Comparison of ENCODE assay signal across 18 cellular contexts in genomic region chr22:43634316-43634715, GRCh38.
DNase-seq lines count a peak whose midpoint lies in the region; ATAC-seq and TF ChIP-seq lines count a peak whose summit lies in the region.
"Had no signal": no experiment of that assay in that cellular context is flagged by ENCODE, and none has a peak within 500 bp of the region (broad histone marks: within the 10 kb centered on the region; RNA-seq: fewer than 3 reads in every experiment).

No MANE protein-coding gene starts in this region.

- H3K36me3 ChIP-seq in neural progenitor cell: no peaks in the 10 kb centered on the region
- H3K36me3 ChIP-seq: BE2C, BLaER1 had no signal

- H3K27ac Mint-ChIP-seq in endothelial cell (ENCODE audit: unreplicated experiment) (peak overlapping the region; percentile 15), neural progenitor cell (peak overlapping the region; percentile 90)
- H3K27ac Mint-ChIP-seq: CD14-positive monocyte; CD4-positive, alpha-beta memory T cell; CD4-positive, CD25-positive, alpha-beta regulatory T cell had no signal

- no peaks in the 10 kb centered on the region for H4K20me1 ChIP-seq in neural progenitor cell (ENCODE audit: low read depth)
- H4K20me1 ChIP-seq: BLaER1 had no signal

- H3K27ac ChIP-seq in neural progenitor cell: no peak overlapping the region
- H3K27ac ChIP-seq: BLaER1 had no signal

- H3K27me3 Mint-ChIP-seq in endothelial cell (ENCODE audit: unreplicated experiment) (peaks cover 5% of the 10 kb centered on the region), neural progenitor cell (ENCODE audit: insufficient read depth, low read depth) (peaks cover 4% of the 10 kb centered on the region)

- no peaks in the 10 kb centered on the region for H3K4me1 ChIP-seq in neural progenitor cell
- H3K4me1 ChIP-seq: BE2C, Caco-2 had no signal

- ATAC-seq in GM21381 (IDR thresholded peaks at IDR 0.05; ENCODE audit: unreplicated experiment): no peak

- H3K4me3 Mint-ChIP-seq in endothelial cell (ENCODE audit: unreplicated experiment) (no peak overlapping the region), neural progenitor cell (no peak overlapping the region)
- H3K4me3 Mint-ChIP-seq: CD14-positive monocyte; CD4-positive, alpha-beta memory T cell; CD4-positive, CD25-positive, alpha-beta regulatory T cell; CD8-positive, alpha-beta memory T cell had no signal

- H3K4me1 Mint-ChIP-seq in endothelial cell (ENCODE audit: unreplicated experiment): peaks cover 3% of the 10 kb centered on the region
- peaks cover 2% of the 10 kb centered on the region for H3K4me1 Mint-ChIP-seq in neural progenitor cell
- H3K4me1 Mint-ChIP-seq: CD14-positive monocyte; CD4-positive, alpha-beta memory T cell; CD4-positive, CD25-positive, alpha-beta regulatory T cell; CD8-positive, alpha-beta memory T cell had no signal

- no peak for DNase-seq in endothelial cell (ENCODE audit: low spot score)
- DNase-seq in neural progenitor cell (ENCODE audit: low spot score): no peak
- no peak for DNase-seq in cerebellar cortex (ENCODE audit: low spot score)
- DNase-seq in head of caudate nucleus: no peak
- DNase-seq: 8988T; ACHN; BE2C; C1 segment of cervical spinal cord; Caco-2; Calu3; CD4-positive, alpha-beta memory T cell; CD4-positive, CD25-positive, alpha-beta regulatory T cell; CD8-positive, alpha-beta memory T cell; DMS79 treated with DMSO at 0.1 percent for 48 hours; GF-D8 had no signal

- intact Hi-C loops in head of caudate nucleus (cut with DNase I): no loop called here

- no peaks in the 10 kb centered on the region for H3K9me3 Mint-ChIP-seq in endothelial cell (ENCODE audit: unreplicated experiment)
- H3K9me3 Mint-ChIP-seq in neural progenitor cell: peaks cover 9% of the 10 kb centered on the region

- no peak overlapping the region for H3K4me2 ChIP-seq in neural progenitor cell
- H3K4me2 ChIP-seq: BLaER1 had no signal

- no peak overlapping the region for H2AFZ ChIP-seq in neural progenitor cell (replicated peaks)

- H3F3A ChIP-seq in neural progenitor cell (ENCODE audit: low read depth): no peaks in the 10 kb centered on the region

- H3K9ac ChIP-seq in neural progenitor cell: no peak overlapping the region
- H3K9ac ChIP-seq: BLaER1 had no signal

- H3K36me3 Mint-ChIP-seq in endothelial cell (ENCODE audit: low read depth, unreplicated experiment) (peaks cover 5% of the 10 kb centered on the region), neural progenitor cell (peaks cover 3% of the 10 kb centered on the region)
- H3K36me3 Mint-ChIP-seq: CD14-positive monocyte; CD4-positive, alpha-beta memory T cell; CD4-positive, CD25-positive, alpha-beta regulatory T cell; CD8-positive, alpha-beta memory T cell had no signal

- H3K27me3 ChIP-seq in neural progenitor cell: no peaks in the 10 kb centered on the region
- H3K27me3 ChIP-seq: BLaER1 had no signal

- H3K79me2 ChIP-seq in neural progenitor cell (ENCODE audit: low read depth): no peaks in the 10 kb centered on the region

- H3K4me3 ChIP-seq in neural progenitor cell: no peak overlapping the region
- H3K4me3 ChIP-seq: BLaER1 had no signal

- no peaks in the 10 kb centered on the region for H3K9me3 ChIP-seq in neural progenitor cell (ENCODE audit: low read depth)
- H3K9me3 ChIP-seq: BE2C had no signal

- no peak for TF ChIP-seq CTCF in endothelial cell (IDR thresholded peaks at IDR 0.05; ENCODE audit: unreplicated experiment)
- no peak for TF ChIP-seq CTCF in neural progenitor cell (IDR thresholded peaks at IDR 0.05)
